In the genomic region with DNA sequence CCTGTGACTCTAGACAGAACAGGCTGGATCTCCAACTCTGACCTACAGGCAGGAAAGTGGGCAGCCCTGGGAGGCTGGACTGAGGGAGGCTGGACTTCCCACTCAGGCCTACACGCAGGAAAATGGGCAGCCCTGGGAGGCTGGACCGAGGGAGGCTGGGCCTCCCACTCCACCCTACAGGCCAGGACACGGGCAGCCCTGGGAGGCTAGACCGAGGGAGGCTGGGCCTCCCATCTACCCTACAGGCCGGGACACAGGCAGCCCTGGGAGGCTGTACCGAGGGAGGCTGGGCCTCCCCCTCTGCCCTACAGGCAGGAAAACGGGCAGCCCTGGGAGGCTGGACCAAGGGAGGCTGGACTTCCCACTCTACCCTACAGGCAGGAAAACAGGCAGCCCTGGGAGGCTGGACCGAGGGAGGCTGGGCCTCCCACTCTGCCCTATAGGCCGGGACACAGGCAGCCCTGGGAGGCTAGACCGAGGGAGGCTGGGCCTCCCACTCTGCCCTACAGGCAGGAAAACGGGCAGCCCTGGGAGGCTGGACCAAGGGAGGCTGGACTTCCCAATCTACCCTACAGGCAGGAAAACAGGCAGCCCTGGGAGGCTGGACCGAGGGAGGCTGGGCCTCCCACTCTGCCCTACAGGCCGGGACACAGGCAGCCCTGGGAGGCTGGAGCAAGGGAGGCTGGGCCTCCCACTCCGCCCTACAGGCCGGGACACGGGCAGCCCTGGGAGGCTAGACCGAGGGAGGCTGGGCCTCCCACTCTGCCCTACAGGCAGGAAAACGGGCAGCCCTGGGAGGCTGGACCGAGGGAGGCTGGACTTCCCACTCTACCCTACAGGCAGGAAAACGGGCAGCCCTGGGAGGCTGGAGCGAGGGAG, we compare ENCODE assay signal across 2 cellular contexts. TPM values are rescaled to one million over a fixed set of nuclear protein-coding genes. Genes with fewer than 3 reads are reported as not detected.
"Had no signal": no experiment of that assay in that cellular context is flagged by ENCODE, and none has a peak within 500 bp of the region (broad histone marks: within the 10 kb centered on the region; RNA-seq: fewer than 3 reads in every experiment).

No MANE protein-coding gene starts in this region.

RNA-seq across cellular contexts. Expression of a gene that starts 1.8 kb away (rescaled TPM):
- total RNA-seq: NCI-H460, SK-MEL-5 had no signal
